Comparison of ENCODE assay signal across 1 cellular context in the genomic region with DNA sequence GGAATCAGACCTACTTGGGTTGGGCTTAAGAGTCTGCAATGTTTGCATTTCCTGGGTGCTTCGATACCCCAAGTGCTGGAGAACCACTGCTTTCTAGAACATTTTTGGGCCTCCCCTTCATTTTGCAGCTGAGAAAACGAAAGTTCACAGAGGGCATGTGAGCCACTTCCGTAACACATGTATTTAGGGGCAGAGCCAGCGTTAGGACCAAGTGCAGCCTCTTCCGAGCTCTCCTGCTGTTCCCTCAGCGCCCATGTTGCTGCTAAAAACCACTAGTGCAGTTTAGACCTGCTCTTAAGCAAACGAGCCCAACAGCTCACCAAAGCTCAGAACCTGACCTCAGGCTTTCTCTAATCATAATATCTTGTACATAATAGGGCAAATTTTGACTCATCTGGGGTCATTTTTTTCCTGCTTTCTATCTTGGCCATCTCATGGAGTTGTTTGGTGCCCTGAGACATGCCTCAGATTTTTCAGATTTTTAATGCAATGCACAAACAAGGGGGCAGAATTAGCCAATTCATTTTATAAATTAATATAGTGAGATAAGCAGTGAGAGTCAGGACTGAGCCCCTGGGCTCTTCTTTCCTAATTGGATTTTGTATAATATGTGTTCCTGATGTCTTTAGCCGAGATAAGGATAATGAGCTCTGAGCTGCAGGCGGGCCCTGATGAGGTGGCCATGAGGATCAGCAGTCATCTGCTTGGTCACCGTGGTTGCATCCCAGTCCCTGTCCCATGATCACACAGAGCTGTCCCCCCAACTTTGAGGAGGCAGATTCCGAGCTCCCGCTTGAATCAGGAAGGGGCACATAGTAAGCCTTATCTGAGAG.
TF ChIP-seq lines count a peak whose summit lies in the region.

No MANE protein-coding gene starts in this region.

TF ChIP-seq in GM23338, 12 proteins besides CTCF, POLR2A, EP300 and RAD21 (continued from another document):
- TF ChIP-seq, protein P1, sequence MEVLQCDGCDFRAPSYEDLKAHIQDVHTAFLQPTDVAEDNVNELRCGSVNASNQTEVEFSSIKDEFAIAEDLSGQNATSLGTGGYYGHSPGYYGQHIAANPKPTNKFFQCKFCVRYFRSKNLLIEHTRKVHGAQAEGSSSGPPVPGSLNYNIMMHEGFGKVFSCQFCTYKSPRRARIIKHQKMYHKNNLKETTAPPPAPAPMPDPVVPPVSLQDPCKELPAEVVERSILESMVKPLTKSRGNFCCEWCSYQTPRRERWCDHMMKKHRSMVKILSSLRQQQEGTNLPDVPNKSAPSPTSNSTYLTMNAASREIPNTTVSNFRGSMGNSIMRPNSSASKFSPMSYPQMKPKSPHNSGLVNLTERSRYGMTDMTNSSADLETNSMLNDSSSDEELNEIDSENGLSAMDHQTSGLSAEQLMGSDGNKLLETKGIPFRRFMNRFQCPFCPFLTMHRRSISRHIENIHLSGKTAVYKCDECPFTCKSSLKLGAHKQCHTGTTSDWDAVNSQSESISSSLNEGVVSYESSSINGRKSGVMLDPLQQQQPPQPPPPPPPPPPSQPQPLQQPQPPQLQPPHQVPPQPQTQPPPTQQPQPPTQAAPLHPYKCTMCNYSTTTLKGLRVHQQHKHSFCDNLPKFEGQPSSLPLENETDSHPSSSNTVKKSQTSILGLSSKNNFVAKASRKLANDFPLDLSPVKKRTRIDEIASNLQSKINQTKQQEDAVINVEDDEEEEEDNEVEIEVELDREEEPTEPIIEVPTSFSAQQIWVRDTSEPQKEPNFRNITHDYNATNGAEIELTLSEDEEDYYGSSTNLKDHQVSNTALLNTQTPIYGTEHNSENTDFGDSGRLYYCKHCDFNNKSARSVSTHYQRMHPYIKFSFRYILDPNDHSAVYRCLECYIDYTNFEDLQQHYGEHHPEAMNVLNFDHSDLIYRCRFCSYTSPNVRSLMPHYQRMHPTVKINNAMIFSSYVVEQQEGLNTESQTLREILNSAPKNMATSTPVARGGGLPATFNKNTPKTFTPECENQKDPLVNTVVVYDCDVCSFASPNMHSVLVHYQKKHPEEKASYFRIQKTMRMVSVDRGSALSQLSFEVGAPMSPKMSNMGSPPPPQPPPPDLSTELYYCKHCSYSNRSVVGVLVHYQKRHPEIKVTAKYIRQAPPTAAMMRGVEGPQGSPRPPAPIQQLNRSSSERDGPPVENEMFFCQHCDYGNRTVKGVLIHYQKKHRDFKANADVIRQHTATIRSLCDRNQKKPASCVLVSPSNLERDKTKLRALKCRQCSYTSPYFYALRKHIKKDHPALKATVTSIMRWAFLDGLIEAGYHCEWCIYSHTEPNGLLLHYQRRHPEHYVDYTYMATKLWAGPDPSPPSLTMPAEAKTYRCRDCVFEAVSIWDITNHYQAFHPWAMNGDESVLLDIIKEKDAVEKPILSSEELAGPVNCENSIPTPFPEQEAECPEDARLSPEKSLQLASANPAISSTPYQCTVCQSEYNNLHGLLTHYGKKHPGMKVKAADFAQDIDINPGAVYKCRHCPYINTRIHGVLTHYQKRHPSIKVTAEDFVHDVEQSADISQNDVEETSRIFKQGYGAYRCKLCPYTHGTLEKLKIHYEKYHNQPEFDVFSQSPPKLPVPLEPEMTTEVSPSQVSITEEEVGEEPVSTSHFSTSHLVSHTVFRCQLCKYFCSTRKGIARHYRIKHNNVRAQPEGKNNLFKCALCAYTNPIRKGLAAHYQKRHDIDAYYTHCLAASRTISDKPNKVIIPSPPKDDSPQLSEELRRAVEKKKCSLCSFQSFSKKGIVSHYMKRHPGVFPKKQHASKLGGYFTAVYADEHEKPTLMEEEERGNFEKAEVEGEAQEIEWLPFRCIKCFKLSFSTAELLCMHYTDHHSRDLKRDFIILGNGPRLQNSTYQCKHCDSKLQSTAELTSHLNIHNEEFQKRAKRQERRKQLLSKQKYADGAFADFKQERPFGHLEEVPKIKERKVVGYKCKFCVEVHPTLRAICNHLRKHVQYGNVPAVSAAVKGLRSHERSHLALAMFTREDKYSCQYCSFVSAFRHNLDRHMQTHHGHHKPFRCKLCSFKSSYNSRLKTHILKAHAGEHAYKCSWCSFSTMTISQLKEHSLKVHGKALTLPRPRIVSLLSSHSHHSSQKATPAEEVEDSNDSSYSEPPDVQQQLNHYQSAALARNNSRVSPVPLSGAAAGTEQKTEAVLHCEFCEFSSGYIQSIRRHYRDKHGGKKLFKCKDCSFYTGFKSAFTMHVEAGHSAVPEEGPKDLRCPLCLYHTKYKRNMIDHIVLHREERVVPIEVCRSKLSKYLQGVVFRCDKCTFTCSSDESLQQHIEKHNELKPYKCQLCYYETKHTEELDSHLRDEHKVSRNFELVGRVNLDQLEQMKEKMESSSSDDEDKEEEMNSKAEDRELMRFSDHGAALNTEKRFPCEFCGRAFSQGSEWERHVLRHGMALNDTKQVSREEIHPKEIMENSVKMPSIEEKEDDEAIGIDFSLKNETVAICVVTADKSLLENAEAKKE (CRISPR knock-in tag; IDR thresholded peaks at IDR 0.05), result no peak
- TF ChIP-seq POLR2AphosphoS5 (IDR thresholded peaks at IDR 0.05; ENCODE audit: low read depth) (no peak), ZNF114 (CRISPR knock-in tag; IDR thresholded peaks at IDR 0.05) (no peak), EZH2phosphoT487 (IDR thresholded peaks at IDR 0.05; ENCODE audit: unreplicated experiment) (no peak), STAT1 (IDR thresholded peaks at IDR 0.05; ENCODE audit: unreplicated experiment) (no peak)
- TF ChIP-seq, protein P2, sequence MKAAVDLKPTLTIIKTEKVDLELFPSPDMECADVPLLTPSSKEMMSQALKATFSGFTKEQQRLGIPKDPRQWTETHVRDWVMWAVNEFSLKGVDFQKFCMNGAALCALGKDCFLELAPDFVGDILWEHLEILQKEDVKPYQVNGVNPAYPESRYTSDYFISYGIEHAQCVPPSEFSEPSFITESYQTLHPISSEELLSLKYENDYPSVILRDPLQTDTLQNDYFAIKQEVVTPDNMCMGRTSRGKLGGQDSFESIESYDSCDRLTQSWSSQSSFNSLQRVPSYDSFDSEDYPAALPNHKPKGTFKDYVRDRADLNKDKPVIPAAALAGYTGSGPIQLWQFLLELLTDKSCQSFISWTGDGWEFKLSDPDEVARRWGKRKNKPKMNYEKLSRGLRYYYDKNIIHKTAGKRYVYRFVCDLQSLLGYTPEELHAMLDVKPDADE (IDR thresholded peaks at IDR 0.05), result no peak
